In the genomic region with DNA sequence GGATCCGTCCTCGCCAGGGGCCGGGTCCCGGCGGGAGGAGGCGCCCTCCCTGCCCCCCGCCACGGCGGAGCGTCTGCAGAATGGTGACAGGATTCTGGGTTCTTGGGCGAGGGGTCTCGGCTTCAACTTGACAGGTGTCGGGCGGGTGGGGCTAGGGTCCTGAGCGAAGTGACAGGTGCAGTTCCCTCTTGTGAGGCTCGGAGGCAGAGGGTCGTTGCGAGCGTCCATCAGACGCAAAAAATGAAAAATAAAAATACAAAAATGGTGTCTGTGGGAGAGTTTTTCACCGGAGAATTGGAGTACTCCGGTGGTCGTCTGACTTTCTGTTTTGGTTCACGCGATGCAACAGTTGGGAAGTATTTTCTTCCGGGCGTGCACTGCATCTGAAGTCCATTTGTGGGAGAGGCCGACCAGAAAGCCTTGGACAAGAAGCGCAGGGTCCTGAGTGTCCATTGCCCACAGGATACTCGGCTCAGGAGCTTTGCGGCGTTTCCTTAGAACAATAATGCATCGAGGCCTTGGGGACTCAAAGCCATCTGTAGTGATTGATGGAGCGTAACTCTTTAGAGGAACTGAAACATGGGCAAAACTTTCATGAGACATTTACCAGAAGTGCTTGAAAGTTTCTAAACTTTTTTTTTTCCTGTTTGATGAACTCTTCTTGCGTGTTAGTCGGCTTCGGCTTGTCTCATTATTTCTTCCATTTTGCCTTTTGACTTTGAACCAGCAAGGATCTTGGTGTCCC, we compare ENCODE assay signal across 9 cellular contexts. TPM values are rescaled to one million over a fixed set of nuclear protein-coding genes. Genes with fewer than 3 reads are reported as not detected.
DNase-seq lines count a peak whose midpoint lies in the region; ATAC-seq, FAIRE-seq and TF ChIP-seq lines count a peak whose summit lies in the region.
"Had no signal": no experiment of that assay in that cellular context is flagged by ENCODE, and none has a peak within 500 bp of the region (broad histone marks: within the 10 kb centered on the region; RNA-seq: fewer than 3 reads in every experiment).

No MANE protein-coding gene starts in this region.

- intact Hi-C loops in kidney (cut with DNase I) = no loop called here

- peak; percentile 55 for ATAC-seq in GM19328 (IDR thresholded peaks at IDR 0.05; ENCODE audit: unreplicated experiment)
- ATAC-seq in HG03280 (IDR thresholded peaks at IDR 0.05; ENCODE audit: unreplicated experiment) = peak; percentile 68
- ATAC-seq in RWPE2 (ENCODE audit: low read depth) = peak; percentile 37; the same call in 2 of the 3 replicates

- H3K4me1 ChIP-seq in RWPE2 (ENCODE audit: insufficient read depth, poor library complexity, severe bottlenecking) (no peaks in the 10 kb centered on the region), kidney (ENCODE audit: control insufficient read depth in 1 of 2, insufficient read depth in 1 of 2, low read depth in 1 of 2, low read length in 2 of 2) (peaks cover 3 to 4% of the 10 kb centered on the region in 2 donors)

- H3K36me3 ChIP-seq in RWPE2 (ENCODE audit: low read depth) (peaks cover 26% of the 10 kb centered on the region), kidney (ENCODE audit: control insufficient read depth in 1 of 2, insufficient read depth in 2 of 2, low read length in 2 of 2) (no peaks in the 10 kb centered on the region)

- H3K4me3 ChIP-seq in RWPE2 (ENCODE audit: severe bottlenecking) (peak overlapping the region; percentile 74), kidney (ENCODE audit: low read length in 2 of 2) (peak overlapping the region; percentile 68 to 87)

- no peak for TF ChIP-seq CTCF in RWPE2 (IDR thresholded peaks at IDR 0.05; ENCODE audit: poor library complexity, severe bottlenecking)
- TF ChIP-seq CTCF in kidney (IDR thresholded peaks at IDR 0.05; ENCODE audit: borderline replicate concordance, extremely low read depth, insufficient read depth) = no peak

- H3K9me3 ChIP-seq in RWPE2 (ENCODE audit: severe bottlenecking) (no peaks in the 10 kb centered on the region), kidney (ENCODE audit: control insufficient read depth in 1 of 2, low read length in 2 of 2) (no peaks in the 10 kb centered on the region)

- peak overlapping the region; percentile 86 for H3K27ac ChIP-seq in RWPE2 (ENCODE audit: poor library complexity, severe bottlenecking)
- peak overlapping the region; percentile 98 to 99 for H3K27ac ChIP-seq in kidney (ENCODE audit: low read depth in 2 of 2, low read length in 2 of 2)

- H3K9ac ChIP-seq in kidney (ENCODE audit: low read length in 2 of 2) = peak overlapping the region; percentile 72 to 99

- FAIRE-seq in kidney (lab: Jason Lieb, UNC) = no peak
- FAIRE-seq: A204.1 had no signal

- DNase-seq in DMS 273 (lab: John Stamatoyannopoulos, UW; ENCODE audit: unreplicated experiment) = peak; percentile 50
- DNase-seq in DMS 273 treated with DMSO at 0.1 percent for 48 hours (lab: John Stamatoyannopoulos, UW) = no peak
- no peak for DNase-seq in RWPE2 (ENCODE audit: low spot score)
- DNase-seq in central memory CD4-positive, alpha-beta T cell = peak; percentile 34
- DNase-seq in kidney = no peak
- DNase-seq in stimulated activated CD8-positive, alpha-beta memory T cell treated with anti-CD3 and anti-CD28 coated beads, Interleukin-4, amount 100 ng/mL, for 48 hours = peak; percentile 44

- no peaks in the 10 kb centered on the region for H3K27me3 ChIP-seq in RWPE2 (ENCODE audit: insufficient read depth, poor library complexity, severe bottlenecking)

RNA-seq across cellular contexts. Expression of a gene that starts 0.8 kb away (rescaled TPM):
- total RNA-seq in kidney = 46.5 TPM
- 12.3 TPM for polyA plus RNA-seq in kidney (ENCODE audit: insufficient read depth, low read depth, low replicate concordance)

Comparison
In these comparisons a context has a peak if more than half of its experiments do, and no peak if none do; other contexts are left out.
1. DNase-seq: peak in DMS 273 (single experiment), central memory CD4-positive, alpha-beta T cell (single experiment) and stimulated activated CD8-positive, alpha-beta memory T cell treated with anti-CD3 and anti-CD28 coated beads, Interleukin-4, amount 100 ng/mL, for 48 hours (single experiment); none in DMS 273 treated with DMSO at 0.1 percent for 48 hours (single experiment), RWPE2 (single experiment) and kidney (single experiment).
2. Peak in every context shown above with its lines, with median percentiles within 50 percentile points of each other: ATAC-seq.